Comparison of ENCODE assay signal across 16 cellular contexts in the genomic region with DNA sequence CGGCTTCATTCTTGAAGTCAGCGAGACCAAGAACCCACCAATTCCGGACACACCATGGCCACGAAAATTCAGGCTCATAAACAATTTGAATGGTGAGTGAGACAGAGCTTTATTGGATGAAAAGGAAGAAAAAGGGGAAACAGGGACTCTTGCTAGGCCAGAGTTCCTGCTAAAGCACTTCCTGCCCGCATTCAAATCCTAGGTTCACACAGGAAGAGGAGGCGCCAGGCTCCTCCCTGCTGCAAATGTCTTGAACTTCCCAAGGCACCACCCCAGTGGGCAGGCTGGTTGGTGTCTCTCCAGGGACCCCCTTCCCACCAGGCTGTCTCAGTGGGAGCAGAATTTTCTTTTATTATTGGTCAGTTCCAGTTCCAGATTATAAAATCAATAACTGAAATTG.
A peak's percentile ranks its signal among the peaks of the same experiment; 100 is the strongest.
DNase-seq lines count a peak whose midpoint lies in the region; FAIRE-seq and TF ChIP-seq lines count a peak whose summit lies in the region.
"Had no signal": no experiment of that assay in that cellular context is flagged by ENCODE, and none has a peak within 500 bp of the region (broad histone marks: within the 10 kb centered on the region; RNA-seq: fewer than 3 reads in every experiment).

No MANE protein-coding gene starts in this region.

- H3K14ac ChIP-seq in H1 (ENCODE audit: insufficient read length), result no peak overlapping the region

- H4K91ac ChIP-seq in H1 (replicated peaks; ENCODE audit: insufficient read length, low read length), result no peak overlapping the region

- no peaks in the 10 kb centered on the region for H3K36me3 ChIP-seq in H1 (ENCODE audit: control insufficient read depth in 2 of 4, insufficient read depth in 4 of 4, low read length in 3 of 4)
- no peaks in the 10 kb centered on the region for H3K36me3 ChIP-seq in testis (ENCODE audit: low read depth, missing control alignments)
- no peaks in the 10 kb centered on the region for H3K36me3 ChIP-seq in SJCRH30
- no peaks in the 10 kb centered on the region for H3K36me3 ChIP-seq in SK-N-SH (replicated peaks in 1 of 2; ENCODE audit: control insufficient read depth in 1 of 2, insufficient read depth in 2 of 2, low read length in 1 of 2)

- H3K4me2 ChIP-seq in H1 (ENCODE audit: insufficient read depth in 1 of 2, low read depth in 2 of 2, low read length in 2 of 2) (no peak overlapping the region), SK-N-SH (no peak overlapping the region)

- H2AK5ac ChIP-seq in H1 (ENCODE audit: low read depth, low read length), result no peak overlapping the region

- H3K27me3 ChIP-seq in H1 (replicated peaks in 1 of 4; ENCODE audit: control insufficient read depth in 3 of 4, extremely low read depth in 1 of 4, insufficient read depth in 3 of 4, low read length in 3 of 4), result no peaks in the 10 kb centered on the region
- H3K27me3 ChIP-seq in testis, result no peaks in the 10 kb centered on the region
- no peaks in the 10 kb centered on the region for H3K27me3 ChIP-seq in SJCRH30
- H3K27me3 ChIP-seq in SK-N-SH (ENCODE audit: insufficient read depth), result no peaks in the 10 kb centered on the region

- no peaks in the 10 kb centered on the region for H3F3A ChIP-seq in SK-N-SH (replicated peaks; ENCODE audit: insufficient read depth)

- TF ChIP-seq RAD21 in H1 (IDR thresholded peaks at IDR 0.05 in 1 of 2, conservative IDR thresholded peaks at IDR 0.05 in 1 of 2; ENCODE audit: low read depth in 2 of 2, low read length in 2 of 2) (no peak), SK-N-SH (IDR thresholded peaks at IDR 0.05; ENCODE audit: low read length) (no peak)

- H3K9ac ChIP-seq in H1 (replicated peaks in 1 of 4; ENCODE audit: extremely low read depth in 1 of 4, low read depth in 3 of 4, low read length in 3 of 4) (no peak overlapping the region), SK-N-SH (no peak overlapping the region)

- intact Hi-C loops in testis (cut with DNase I; ENCODE audit: low total_unique reads), result no loop called here

- no peak overlapping the region for H4K5ac ChIP-seq in H1 (ENCODE audit: insufficient read length, low read depth, low read length)

- no peak overlapping the region for H3K18ac ChIP-seq in H1 (ENCODE audit: extremely low read depth, low read length)

- no peaks in the 10 kb centered on the region for H3K23me2 ChIP-seq in H1 (ENCODE audit: low read depth, low read length)

- H4K8ac ChIP-seq in H1 (ENCODE audit: extremely low read depth, insufficient read depth, low read length), result no peak overlapping the region

- POLR2A ChIA-PET in H1 (lab: Charles Lee; ENCODE audit: partially characterized antibody) (no interaction called here), SK-N-SH (lab: Yijun Ruan, JAX) (no interaction called here)

- H2AFZ ChIP-seq in H1 (ENCODE audit: low read length) (0 out of 2 replicates have a peak overlapping the region, but pooled peaks have one; percentile 53), SK-N-SH (ENCODE audit: low read depth) (no peak overlapping the region)

- H3K79me2 ChIP-seq in H1 (ENCODE audit: control insufficient read depth in 1 of 2, insufficient read depth in 2 of 2, low read length in 2 of 2) (no peaks in the 10 kb centered on the region), SK-N-SH (ENCODE audit: insufficient read depth) (no peaks in the 10 kb centered on the region)

- CTCF ChIA-PET in H1 (lab: Charles Lee; ENCODE audit: partially characterized antibody), result interaction anchor here (1.1 to 1.2 kb wide), 2 partner anchors 15 to 23 kb away, joined by 3 read pairs; no protein-coding TSS in a partner anchor
- CTCF ChIA-PET in SK-N-SH (lab: Yijun Ruan, JAX), result no interaction called here

- H2BK15ac ChIP-seq in H1 (ENCODE audit: low read length), result no peak overlapping the region

- H3K4me3 ChIP-seq in AG09309 (ENCODE audit: control insufficient read depth, low read depth, low read length) (peak overlapping the region; percentile 40), H1 (ENCODE audit: extremely low read depth in 1 of 4, insufficient read depth in 2 of 4, low read depth in 3 of 4, low read length in 4 of 4) (no peak overlapping the region), testis (peak overlapping the region; percentile 17 to 47), SJCRH30 (no peak overlapping the region), SK-N-SH (ENCODE audit: low read depth in 2 of 2, low read length in 1 of 2) (no peak overlapping the region)

- H3K9me2 ChIP-seq in SK-N-SH, result no peaks in the 10 kb centered on the region

- no peaks in the 10 kb centered on the region for H4K20me1 ChIP-seq in H1 (replicated peaks in 1 of 2; ENCODE audit: control insufficient read depth in 1 of 2, insufficient read depth in 2 of 2, low read length in 2 of 2)
- H4K20me1 ChIP-seq in SK-N-SH (ENCODE audit: insufficient read depth), result no peaks in the 10 kb centered on the region

- no peak overlapping the region for H3K23ac ChIP-seq in H1 (ENCODE audit: insufficient read length)

- H2BK12ac ChIP-seq in H1 (ENCODE audit: low read depth, low read length), result no peak overlapping the region

- H3K4me1 ChIP-seq in H1 (replicated peaks in 1 of 4; ENCODE audit: control insufficient read depth in 3 of 4, insufficient read depth in 4 of 4, low read length in 3 of 4) (no peaks in the 10 kb centered on the region), testis (no peaks in the 10 kb centered on the region), SJCRH30 (peaks cover 2% of the 10 kb centered on the region; the same call in 1 of the 2 replicates), SK-N-SH (ENCODE audit: control insufficient read depth in 1 of 2, insufficient read depth in 2 of 2, low read depth in 1 of 2, low read length in 1 of 2) (no peaks in the 10 kb centered on the region)

- no peak overlapping the region for H3K4ac ChIP-seq in H1 (replicated peaks; ENCODE audit: insufficient read length, low read depth, low read length)

- no peak overlapping the region for H2BK120ac ChIP-seq in H1 (replicated peaks; ENCODE audit: low read depth, low read length)

- H3K79me1 ChIP-seq in H1 (ENCODE audit: low read depth, low read length), result no peaks in the 10 kb centered on the region

- no peak overlapping the region for H2BK5ac ChIP-seq in H1 (ENCODE audit: low read depth, low read length)

- H3K27ac ChIP-seq in H1 (ENCODE audit: low read depth, low read length), result no peak overlapping the region
- no peak overlapping the region for H3K27ac ChIP-seq in testis
- no peak overlapping the region for H3K27ac ChIP-seq in SJCRH30
- H3K27ac ChIP-seq in SK-N-SH (ENCODE audit: low read depth in 2 of 2, low read length in 1 of 2), result no peak overlapping the region
- H3K27ac ChIP-seq: 22Rv1 had no signal

- TF ChIP-seq EP300 in H1 (IDR thresholded peaks at IDR 0.05; ENCODE audit: borderline replicate concordance in 1 of 2, low read depth in 2 of 2, low read length in 2 of 2), result no peak
- no peak for TF ChIP-seq EP300 in SK-N-SH (IDR thresholded peaks at IDR 0.05; ENCODE audit: borderline replicate concordance in 1 of 2, low read depth in 1 of 2, low read length in 1 of 2)

- no peak for FAIRE-seq in H1 (lab: Jason Lieb, UNC)
- FAIRE-seq: GM19239, H54, HepG2, HTR-8/SVneo had no signal

- no peaks in the 10 kb centered on the region; a peak in 1 of 4 replicates for H3K9me3 ChIP-seq in H1 (ENCODE audit: insufficient read depth in 2 of 2, low read depth in 1 of 2, low read length in 1 of 2)
- no peaks in the 10 kb centered on the region for H3K9me3 ChIP-seq in testis
- H3K9me3 ChIP-seq in SJCRH30 (replicated peaks), result no peaks in the 10 kb centered on the region
- H3K9me3 ChIP-seq in SK-N-SH, result no peaks in the 10 kb centered on the region

- H2BK20ac ChIP-seq in H1 (ENCODE audit: low read length), result no peak overlapping the region

- WGBS in H1 (ENCODE audit: extremely low coverage in 1 of 2, insufficient coverage in 1 of 2, insufficient read length in 1 of 2, insufficient replicate concordance in 2 of 2, low coverage in 1 of 2, low lambda C conversion rate in 2 of 2, missing lambda C conversion rate in 1 of 2), 2 experiments, result 96% methylated on average over 4 of the region's 6 CpGs; no CpG with 5 or more reads in 1 of the 2 experiments
- whole genome bisulfite sequencing in testis, 2 donors, result 52 to 68% methylated on average over 5 to 6 of the region's 6 CpGs
- 34% methylated on average over 5 of the region's 6 CpGs for WGBS in SK-N-SH (ENCODE audit: low lambda C conversion rate)

- TF ChIP-seq POLR2A in H1 (IDR thresholded peaks at IDR 0.05; ENCODE audit: control extremely low read depth in 1 of 2, low read depth in 2 of 2, low read length in 2 of 2), result no peak
- no peak for TF ChIP-seq POLR2A in testis (IDR thresholded peaks at IDR 0.05)

- DNase-seq in AG09309 (ENCODE audit: low read depth) (no peak), HT1080 (ENCODE audit: low read depth) (peak; percentile 53), H1 (ENCODE audit: low read depth in 1 of 2, low spot score in 2 of 2) (no peak), testis (no peak), SJCRH30 (no peak), SK-N-SH (no peak), GF-D8 (lab: John Stamatoyannopoulos, UW) (no peak)
- DNase-seq: C1 segment of cervical spinal cord; CD4-positive, alpha-beta T cell; DMS79 treated with DMSO at 0.1 percent for 48 hours; GDM1 had no signal

- TF ChIP-seq CTCF in AG09309 (IDR thresholded peaks at IDR 0.05; ENCODE audit: control insufficient read depth, insufficient read depth, low read depth, low read length, missing control alignments), result no peak
- no peak for TF ChIP-seq CTCF in H1 (IDR thresholded peaks at IDR 0.05; ENCODE audit: control extremely low read depth in 1 of 3, insufficient read depth in 1 of 3, low read depth in 1 of 3, low read length in 3 of 3)
- TF ChIP-seq CTCF in testis (IDR thresholded peaks at IDR 0.05), result no peak
- TF ChIP-seq CTCF in SK-N-SH (IDR thresholded peaks at IDR 0.05), result no peak

- H3K56ac ChIP-seq in H1 (replicated peaks; ENCODE audit: insufficient read length, low read depth, low read length), result no peak overlapping the region

TF ChIP-seq in H1, 55 proteins besides CTCF, POLR2A, EP300 and RAD21 (continues in another document):
- no peak for TF ChIP-seq SAP30 (IDR thresholded peaks at IDR 0.05; ENCODE audit: insufficient read depth, insufficient replicate concordance, low read length)

TF ChIP-seq in SK-N-SH, 30 proteins besides CTCF, POLR2A, EP300 and RAD21 (continues in another document):
- TF ChIP-seq JUND (IDR thresholded peaks at IDR 0.05), result no peak
- TF ChIP-seq RCOR1 (IDR thresholded peaks at IDR 0.05; ENCODE audit: low read length), result no peak
- no peak for TF ChIP-seq FOXJ3 (CRISPR knock-in tag; IDR thresholded peaks at IDR 0.05)
- TF ChIP-seq MXI1 (IDR thresholded peaks at IDR 0.05; ENCODE audit: low read depth, low read length), result no peak
- no peak for TF ChIP-seq RXRA (IDR thresholded peaks at IDR 0.05; ENCODE audit: borderline replicate concordance, low read depth)
- no peak for TF ChIP-seq NRF1 (IDR thresholded peaks at IDR 0.05; ENCODE audit: low read depth, low read length)
- no peak for TF ChIP-seq POLR2AphosphoS5 (IDR thresholded peaks at IDR 0.05; ENCODE audit: low read depth, low read length)
- no peak for TF ChIP-seq EZH2phosphoT487 (IDR thresholded peaks at IDR 0.05; ENCODE audit: borderline replicate concordance, low read depth)
- no peak for TF ChIP-seq SMC3 (IDR thresholded peaks at IDR 0.05; ENCODE audit: low read depth, low read length)
- no peak for TF ChIP-seq TCF12 (IDR thresholded peaks at IDR 0.05)
- no peak for TF ChIP-seq FOXM1 (IDR thresholded peaks at IDR 0.05; ENCODE audit: low read depth)

Comparison
In these comparisons a context has a peak if more than half of its experiments do, and no peak if none do; other contexts are left out.
1. H3K4me3 ChIP-seq: peak in AG09309 (single experiment) and testis (2 of 2); none in H1 (0 of 4), SJCRH30 (single experiment) and SK-N-SH (0 of 2).